Comparison of ENCODE assay signal across 9 cellular contexts in genomic region chrX:66074920-66075879, GRCh38. TPM values are rescaled to one million over a fixed set of nuclear protein-coding genes. Genes with fewer than 3 reads are reported as not detected.
DNase-seq lines count a peak whose midpoint lies in the region; ATAC-seq and TF ChIP-seq lines count a peak whose summit lies in the region.
"Had no signal": no experiment of that assay in that cellular context is flagged by ENCODE, and none has a peak within 500 bp of the region (broad histone marks: within the 10 kb centered on the region; RNA-seq: fewer than 3 reads in every experiment).

No MANE protein-coding gene starts in this region.

- H3K4me1 ChIP-seq in CD4-positive, CD25-positive, alpha-beta regulatory T cell (ENCODE audit: control insufficient read depth, insufficient read depth, low read length, poor library complexity, severe bottlenecking): peaks cover 11% of the 10 kb centered on the region
- no peaks in the 10 kb centered on the region for H3K4me1 ChIP-seq in esophagus muscularis mucosa

- no peaks in the 10 kb centered on the region for H3K9me3 ChIP-seq in CD4-positive, CD25-positive, alpha-beta regulatory T cell (ENCODE audit: control insufficient read depth in 2 of 2, low read length in 2 of 2)
- no peaks in the 10 kb centered on the region for H3K9me3 ChIP-seq in esophagus muscularis mucosa

- H3K27me3 Mint-ChIP-seq in CD4-positive, CD25-positive, alpha-beta regulatory T cell: peaks cover 5% of the 10 kb centered on the region
- no peaks in the 10 kb centered on the region for H3K27me3 Mint-ChIP-seq in activated T-cell treated with anti-CD3 and anti-CD28 coated beads, Interleukin-2, amount 50 U/mL, for 4 hours (ENCODE audit: low read depth)

- intact Hi-C loops in esophagus muscularis mucosa (cut with DNase I): no loop called here

- DNase-seq in CD4-positive, CD25-positive, alpha-beta regulatory T cell: peak in 2 of 3 donors; percentile 5 to 61
- peak; percentile 79 to 83 for DNase-seq in Kasumi-1 (lab: John Stamatoyannopoulos, UW)
- peak; percentile 15 for DNase-seq in activated T-cell treated with anti-CD3 and anti-CD28 coated beads, Interleukin-2, amount 50 U/mL, for 4 hours
- DNase-seq in left lobe of liver (ENCODE audit: low spot score): peak; percentile 45
- no peak for DNase-seq in glomerular visceral epithelial cell (ENCODE audit: extremely low spot score)
- DNase-seq in esophagus muscularis mucosa (ENCODE audit: extremely low spot score): no peak
- no peak for DNase-seq in NCI-H748 treated with DMSO at 0.1 percent for 48 hours (lab: John Stamatoyannopoulos, UW)
- DNase-seq in dermis blood vessel endothelial cell: no peak

- peak overlapping the region; percentile 70 for H3K4me3 ChIP-seq in CD4-positive, CD25-positive, alpha-beta regulatory T cell (ENCODE audit: low read depth, low read length)
- H3K4me3 ChIP-seq in esophagus muscularis mucosa: no peak overlapping the region

- H3K27ac Mint-ChIP-seq in CD4-positive, CD25-positive, alpha-beta regulatory T cell: peak overlapping the region; percentile 72 to 92 (median 87)

- WGBS in esophagus muscularis mucosa: 74% methylated on average over 24 of the region's 24 CpGs

- no peaks in the 10 kb centered on the region for H3K36me3 ChIP-seq in CD4-positive, CD25-positive, alpha-beta regulatory T cell (ENCODE audit: control insufficient read depth, insufficient read depth, low read length)
- no peaks in the 10 kb centered on the region for H3K36me3 ChIP-seq in esophagus muscularis mucosa

- no peak for TF ChIP-seq EP300 in esophagus muscularis mucosa (IDR thresholded peaks at IDR 0.05)

- H3K27me3 ChIP-seq in CD4-positive, CD25-positive, alpha-beta regulatory T cell (ENCODE audit: control insufficient read depth, insufficient read depth, low read length): no peaks in the 10 kb centered on the region
- no peaks in the 10 kb centered on the region for H3K27me3 ChIP-seq in esophagus muscularis mucosa

- H3K4me3 Mint-ChIP-seq in CD4-positive, CD25-positive, alpha-beta regulatory T cell: peak overlapping the region; percentile 55 to 88 (median 77)
- peak overlapping the region; percentile 57 for H3K4me3 Mint-ChIP-seq in activated T-cell treated with anti-CD3 and anti-CD28 coated beads, Interleukin-2, amount 50 U/mL, for 4 hours

- no peak overlapping the region for H3K27ac ChIP-seq in CD4-positive, CD25-positive, alpha-beta regulatory T cell (ENCODE audit: insufficient read depth, low read length, poor library complexity, severe bottlenecking)
- no peak overlapping the region for H3K27ac ChIP-seq in esophagus muscularis mucosa (replicated peaks in 1 of 4)

- peaks cover 0 to 4% (median 0%) of the 10 kb centered on the region in 7 donors for H3K9me3 Mint-ChIP-seq in CD4-positive, CD25-positive, alpha-beta regulatory T cell
- peaks cover 6% of the 10 kb centered on the region for H3K9me3 Mint-ChIP-seq in activated T-cell treated with anti-CD3 and anti-CD28 coated beads, Interleukin-2, amount 50 U/mL, for 4 hours

- H3K36me3 Mint-ChIP-seq in CD4-positive, CD25-positive, alpha-beta regulatory T cell: no peaks in the 10 kb centered on the region
- peaks cover 3% of the 10 kb centered on the region for H3K36me3 Mint-ChIP-seq in activated T-cell treated with anti-CD3 and anti-CD28 coated beads, Interleukin-2, amount 50 U/mL, for 4 hours (ENCODE audit: insufficient read depth)

- ATAC-seq in CD4-positive, CD25-positive, alpha-beta regulatory T cell (ENCODE audit: low read depth in 2 of 2): no peak
- peak in 1 of 2 donors; percentile 46 for ATAC-seq in activated T-cell treated with anti-CD3 and anti-CD28 coated beads, Interleukin-2, amount 50 U/mL, for 4 hours
- no peak for ATAC-seq in left lobe of liver

- H3K4me1 Mint-ChIP-seq in CD4-positive, CD25-positive, alpha-beta regulatory T cell: peaks cover 0 to 19% (median 11%) of the 10 kb centered on the region in 4 donors
- H3K4me1 Mint-ChIP-seq in activated T-cell treated with anti-CD3 and anti-CD28 coated beads, Interleukin-2, amount 50 U/mL, for 4 hours (ENCODE audit: low read depth): peaks cover 24% of the 10 kb centered on the region

- TF ChIP-seq CTCF in esophagus muscularis mucosa (IDR thresholded peaks at IDR 0.05): no peak

- no peak for TF ChIP-seq POLR2A in esophagus muscularis mucosa (IDR thresholded peaks at IDR 0.05; ENCODE audit: low read depth)

RNA-seq across cellular contexts. Expression of gene VSIG4, which starts 35.3 kb away (rescaled TPM):
- not detected for total RNA-seq in CD4-positive, CD25-positive, alpha-beta regulatory T cell
- polyA plus RNA-seq in CD4-positive, CD25-positive, alpha-beta regulatory T cell: not detected
- total RNA-seq in activated T-cell treated with anti-CD3 and anti-CD28 coated beads, Interleukin-2, amount 50 U/mL, for 4 hours: under 1 TPM; 0.19 to 0.21 (median 0.20) TPM
- total RNA-seq in left lobe of liver: 16.1 TPM
- 100 to 1,000 TPM in 3 of 4 donors, 10 to 100 TPM in 1; 64.0 to 164 (median 114) TPM for total RNA-seq in esophagus muscularis mucosa
- not detected in 2 replicates for total RNA-seq in dermis blood vessel endothelial cell
- total RNA-seq: T-helper 2 cell treated with Interferon-gamma antibody and Interleukin-4, amounts not matched to agents 100 ng/mL and 5 ng/mL, for 36 hours had no signal

Comparison
In these comparisons a context has a peak if more than half of its experiments do, and no peak if none do; other contexts are left out.
1. DNase-seq: peak in CD4-positive, CD25-positive, alpha-beta regulatory T cell (2 of 3), Kasumi-1 (2 of 2), activated T-cell treated with anti-CD3 and anti-CD28 coated beads, Interleukin-2, amount 50 U/mL, for 4 hours (single experiment) and left lobe of liver (single experiment); none in glomerular visceral epithelial cell (single experiment), esophagus muscularis mucosa (single experiment), NCI-H748 treated with DMSO at 0.1 percent for 48 hours (single experiment) and dermis blood vessel endothelial cell (single experiment).
2. RNA of gene VSIG4, which starts 35.3 kb away (total RNA-seq): 64.0 to 164 TPM in esophagus muscularis mucosa and 16.1 TPM in left lobe of liver (single experiment); 0.19 to 0.21 TPM in activated T-cell treated with anti-CD3 and anti-CD28 coated beads, Interleukin-2, amount 50 U/mL, for 4 hours, not detected in CD4-positive, CD25-positive, alpha-beta regulatory T cell (single experiment) and not detected in dermis blood vessel endothelial cell; every median in the first group is over 10 times any median in the second.